ENCODE assay signal across 8 cellular contexts in genomic region chr1:150561830-150562367, GRCh38. TPM values are rescaled to one million over a fixed set of nuclear protein-coding genes. Genes with fewer than 3 reads are reported as not detected.
DNase-seq lines count a peak whose midpoint lies in the region; ATAC-seq and TF ChIP-seq lines count a peak whose summit lies in the region.

No MANE protein-coding gene starts in this region.

- TSS peak; percentile 74 for BruUV-seq in Caco-2 (replicated peaks; lab: Mats Ljungman, UMichigan)

- H3K4me1 Mint-ChIP-seq in Caco-2 (ENCODE audit: low read depth, unreplicated experiment) (peaks cover 27% of the 10 kb centered on the region), osteocyte (ENCODE audit: unreplicated experiment) (peaks cover 66% of the 10 kb centered on the region)
- peaks cover 52% of the 10 kb centered on the region for H3K4me1 Mint-ChIP-seq in activated naive CD8-positive, alpha-beta T cell treated with anti-CD3 and anti-CD28 coated beads for 36 hours

- H3K4me3 Mint-ChIP-seq in Caco-2 (ENCODE audit: unreplicated experiment) (peak overlapping the region; percentile 80), osteocyte (ENCODE audit: unreplicated experiment) (peak overlapping the region; percentile 91)
- peak overlapping the region; percentile 91 for H3K4me3 Mint-ChIP-seq in activated naive CD8-positive, alpha-beta T cell treated with anti-CD3 and anti-CD28 coated beads for 36 hours

- H3K4me1 ChIP-seq in Caco-2 (peaks cover 33% of the 10 kb centered on the region), thyroid gland (peaks cover 63 to 72% of the 10 kb centered on the region in 2 donors)

- POLR2A ChIA-PET in Caco-2 (lab: Charles Lee) = interaction anchor here (0.6 to 5.6 kb wide), 11 partner anchors 10 to 467 kb away, joined by 3 to 152 read pairs (median 4); partner anchors contain the start of genes ARNT, ENSA, GOLPH3L and MCL1

- H3K27me3 ChIP-seq in Caco-2 (replicated peaks; ENCODE audit: control insufficient read depth, insufficient read depth, low read length) (no peaks in the 10 kb centered on the region), thyroid gland (no peaks in the 10 kb centered on the region)

- WGBS in thyroid gland, 2 donors = 1 to 2% methylated on average over 17 to 20 of the region's 20 CpGs

- H3K9me3 ChIP-seq in Caco-2 (no peaks in the 10 kb centered on the region), thyroid gland (no peaks in the 10 kb centered on the region)

- H3K27ac Mint-ChIP-seq in Caco-2 (ENCODE audit: unreplicated experiment) = peak overlapping the region; percentile 95
- peak overlapping the region; percentile 100 for H3K27ac Mint-ChIP-seq in activated naive CD8-positive, alpha-beta T cell treated with anti-CD3 and anti-CD28 coated beads for 36 hours
- H3K27ac Mint-ChIP-seq in osteocyte (ENCODE audit: unreplicated experiment) = peak overlapping the region; percentile 100

- peak overlapping the region; percentile 46 for H3K4me3 ChIP-seq in Caco-2 (ENCODE audit: low read depth, low read length)
- H3K4me3 ChIP-seq in thyroid gland (replicated peaks in 1 of 3) = peak overlapping the region in 2 of 3 donors; percentile 1 to 36

- CTCF ChIA-PET in Caco-2 (lab: Charles Lee) = interaction anchor here (0.5 to 6.2 kb wide), 13 partner anchors 10 to 436 kb away, joined by 3 to 51 read pairs (median 4); partner anchors contain the start of genes ENSA, GOLPH3L and MCL1

- H3K36me3 ChIP-seq in Caco-2 (ENCODE audit: control insufficient read depth, insufficient read depth, low read length) (no peaks in the 10 kb centered on the region; the same call in 1 of the 2 replicates), thyroid gland (no peaks in the 10 kb centered on the region)

- peak; percentile 36 for ATAC-seq in GM21423 (IDR thresholded peaks at IDR 0.05; ENCODE audit: unreplicated experiment)
- ATAC-seq in SK-N-SH treated with all-trans-retinoic acid at 6 μM for 48 hours = peak; percentile 68

- H3K9me3 Mint-ChIP-seq in Caco-2 (ENCODE audit: unreplicated experiment) (no peaks in the 10 kb centered on the region), osteocyte (ENCODE audit: unreplicated experiment) (no peaks in the 10 kb centered on the region)
- no peaks in the 10 kb centered on the region for H3K9me3 Mint-ChIP-seq in activated naive CD8-positive, alpha-beta T cell treated with anti-CD3 and anti-CD28 coated beads for 36 hours

- H3K27ac ChIP-seq in thyroid gland = peak overlapping the region; percentile 99 to 100 (median 99)

- intact Hi-C loops in Caco-2 (cut with micrococcal nuclease; ENCODE audit: unreplicated experiment) = loop anchor here (1.0 to 10.0 kb wide), 5 partner anchors 59 to 443 kb away; partner anchors contain the start of genes CERS2, GOLPH3L, MINDY1 and PRUNE1
- intact Hi-C loops in head of caudate nucleus (cut with DNase I) = loop anchor here (1.0 to 5.0 kb wide), 2 partner anchors 16 to 65 kb away; partner anchors contain the start of gene ENSA
- intact Hi-C loops in thyroid gland (cut with DNase I) = no loop called here

- TF ChIP-seq POLR2A in thyroid gland (IDR thresholded peaks at IDR 0.05) = peak; percentile 62 to 64

- no peaks in the 10 kb centered on the region for H3K27me3 Mint-ChIP-seq in Caco-2 (ENCODE audit: insufficient read depth, unreplicated experiment)
- no peaks in the 10 kb centered on the region for H3K27me3 Mint-ChIP-seq in activated naive CD8-positive, alpha-beta T cell treated with anti-CD3 and anti-CD28 coated beads for 36 hours
- H3K27me3 Mint-ChIP-seq in osteocyte (ENCODE audit: unreplicated experiment) = no peaks in the 10 kb centered on the region

- no peak for TF ChIP-seq CTCF in Caco-2 (IDR thresholded peaks at IDR 0.05; ENCODE audit: insufficient read depth in 1 of 2, low read depth in 1 of 2, low read length in 1 of 2, severe bottlenecking in 1 of 2, unreplicated experiment in 1 of 2)
- no peak for TF ChIP-seq CTCF in osteocyte (IDR thresholded peaks at IDR 0.05)
- TF ChIP-seq CTCF in thyroid gland (IDR thresholded peaks at IDR 0.05) = no peak

- DNase-seq in Caco-2 (peak; percentile 92 to 93), LHCN-M2 (ENCODE audit: low read depth) (peak; percentile 90), head of caudate nucleus (peak; percentile 51 to 90 (median 76)), osteocyte (ENCODE audit: extremely low spot score, unreplicated experiment) (peak; percentile 96), thyroid gland (peak; percentile 95 to 96)
- peak; percentile 92 for DNase-seq in activated naive CD8-positive, alpha-beta T cell treated with anti-CD3 and anti-CD28 coated beads for 36 hours

- H3K36me3 Mint-ChIP-seq in Caco-2 (ENCODE audit: insufficient read depth, unreplicated experiment) = peaks cover 47% of the 10 kb centered on the region
- no peaks in the 10 kb centered on the region for H3K36me3 Mint-ChIP-seq in activated naive CD8-positive, alpha-beta T cell treated with anti-CD3 and anti-CD28 coated beads for 36 hours
- H3K36me3 Mint-ChIP-seq in osteocyte (ENCODE audit: unreplicated experiment) = no peaks in the 10 kb centered on the region

TF ChIP-seq in SK-N-SH treated with all-trans-retinoic acid at 6 μM for 48 hours, 23 proteins besides CTCF, POLR2A, EP300 and RAD21 (continues in another document):
- TF ChIP-seq CREB5 (CRISPR knock-in tag; IDR thresholded peaks at IDR 0.05; ENCODE audit: low read depth) (no peak), ZNF70 (CRISPR knock-in tag; IDR thresholded peaks at IDR 0.05) (no peak), PPARA (CRISPR knock-in tag; IDR thresholded peaks at IDR 0.05; ENCODE audit: borderline replicate concordance) (no peak), ZC3H10 (CRISPR knock-in tag; IDR thresholded peaks at IDR 0.05) (peak; percentile 75), RARB (CRISPR knock-in tag; IDR thresholded peaks at IDR 0.05) (no peak), ZNF565 (CRISPR knock-in tag; conservative IDR thresholded peaks at IDR 0.05; ENCODE audit: low read depth) (no peak), CSDC2 (CRISPR knock-in tag; IDR thresholded peaks at IDR 0.05) (no peak), PATZ1 (CRISPR knock-in tag; IDR thresholded peaks at IDR 0.05; ENCODE audit: borderline replicate concordance) (peak; percentile 95; the same call in 1 of the 2 replicates), ARNTL (CRISPR knock-in tag; IDR thresholded peaks at IDR 0.05; ENCODE audit: borderline replicate concordance, low read depth) (no peak), SNAI2 (CRISPR knock-in tag; IDR thresholded peaks at IDR 0.05) (no peak), ISL1 (CRISPR knock-in tag; IDR thresholded peaks at IDR 0.05) (no peak), ZFP30 (CRISPR knock-in tag; IDR thresholded peaks at IDR 0.05) (no peak), TOX (CRISPR knock-in tag; IDR thresholded peaks at IDR 0.05; ENCODE audit: borderline replicate concordance) (peak; percentile 42; the same call in 1 of the 2 replicates)

RNA-seq across cellular contexts. Expression of gene ADAMTSL4, which starts 12.7 kb away (rescaled TPM):
- total RNA-seq in Caco-2 (2022) = 16.1 and 17.6 TPM in 2 replicates
- 2.8 and 3.1 TPM in 2 replicates for total RNA-seq in LHCN-M2 (2014; rRNA removed)
- 4.8 TPM for polyA plus RNA-seq in LHCN-M2 (2012)
- total RNA-seq in activated naive CD8-positive, alpha-beta T cell treated with anti-CD3 and anti-CD28 coated beads for 36 hours = under 1 TPM; 0.06 to 0.10 TPM
- total RNA-seq in osteocyte = 2.3 and 2.6 TPM in 2 replicates
- 10 to 100 TPM in 1 of 4 donors, 1 to 10 TPM in 3; 2.1 to 15.7 (median 6.9) TPM for total RNA-seq in thyroid gland

RNA-seq across cellular contexts. Expression of gene MCL1, which starts 17.5 kb away (rescaled TPM):
- total RNA-seq in Caco-2 (2022) (130 and 134 TPM in 2 replicates), LHCN-M2 (2014; rRNA removed) (287 TPM in 2 replicates), osteocyte (275 and 296 TPM in 2 replicates), thyroid gland (100 to 1,000 TPM; 164 to 313 (median 203) TPM)
- 66.7 TPM for polyA plus RNA-seq in LHCN-M2 (2012)
- total RNA-seq in activated naive CD8-positive, alpha-beta T cell treated with anti-CD3 and anti-CD28 coated beads for 36 hours = 100 to 1,000 TPM; 209 to 217 TPM

RNA-seq across cellular contexts. Expression of gene FALEC, which starts 46.3 kb away (rescaled TPM):
- total RNA-seq in Caco-2 (2022) = 0.59 and 0.63 TPM in 2 replicates
- total RNA-seq in LHCN-M2 (2014; rRNA removed) = not detected in 2 replicates
- 0.36 TPM for polyA plus RNA-seq in LHCN-M2 (2012)
- total RNA-seq in activated naive CD8-positive, alpha-beta T cell treated with anti-CD3 and anti-CD28 coated beads for 36 hours = not detected
- total RNA-seq in osteocyte = not detected in 2 replicates
- total RNA-seq in thyroid gland = not detected

RNA-seq across cellular contexts. Expression of gene ECM1, which starts 54.0 kb away (rescaled TPM):
- total RNA-seq in Caco-2 (2022) (0.95 and 2.4 TPM in 2 replicates), LHCN-M2 (2014; rRNA removed) (108 and 129 TPM in 2 replicates), osteocyte (17.4 and 19.8 TPM in 2 replicates), thyroid gland (10 to 100 TPM in 1 of 4 donors, 1 to 10 TPM in 3; 4.2 to 11.3 (median 7.0) TPM)
- polyA plus RNA-seq in LHCN-M2 (2012) = 222 TPM
- total RNA-seq in activated naive CD8-positive, alpha-beta T cell treated with anti-CD3 and anti-CD28 coated beads for 36 hours = under 1 TPM; 0.88 to 0.99 TPM

Comparison
In these comparisons a context has a peak if more than half of its experiments do, and no peak if none do; other contexts are left out.
1. Peak in every context shown above with its lines: DNase-seq, ATAC-seq, H3K4me3 ChIP-seq and H3K27ac ChIP-seq.